In the genomic region with DNA sequence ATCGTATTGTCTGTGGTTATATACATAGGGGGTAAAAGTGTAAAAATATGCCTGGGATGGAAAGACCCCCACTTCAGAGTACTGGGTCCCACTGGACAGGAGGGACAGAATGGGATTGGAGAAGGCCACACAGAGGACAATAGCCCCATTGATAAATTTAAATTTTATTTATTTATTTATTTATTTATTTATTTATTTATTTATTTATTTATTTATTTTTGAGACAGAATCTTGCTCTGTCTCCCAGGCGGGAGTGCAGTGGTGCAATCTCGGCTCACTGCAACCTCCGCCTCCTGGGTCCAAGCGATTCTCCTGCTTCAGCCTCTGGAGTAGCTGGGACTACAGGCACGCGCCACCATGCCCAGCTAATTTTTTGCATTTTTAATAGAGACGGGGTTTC, we compare ENCODE assay signal across 1 cellular context.
TF ChIP-seq lines count a peak whose summit lies in the region.

No MANE protein-coding gene starts in this region.

TF ChIP-seq in HEK293, 187 proteins besides CTCF, POLR2A, EP300 and RAD21 (continued from another document):
- TF ChIP-seq, protein P1, sequence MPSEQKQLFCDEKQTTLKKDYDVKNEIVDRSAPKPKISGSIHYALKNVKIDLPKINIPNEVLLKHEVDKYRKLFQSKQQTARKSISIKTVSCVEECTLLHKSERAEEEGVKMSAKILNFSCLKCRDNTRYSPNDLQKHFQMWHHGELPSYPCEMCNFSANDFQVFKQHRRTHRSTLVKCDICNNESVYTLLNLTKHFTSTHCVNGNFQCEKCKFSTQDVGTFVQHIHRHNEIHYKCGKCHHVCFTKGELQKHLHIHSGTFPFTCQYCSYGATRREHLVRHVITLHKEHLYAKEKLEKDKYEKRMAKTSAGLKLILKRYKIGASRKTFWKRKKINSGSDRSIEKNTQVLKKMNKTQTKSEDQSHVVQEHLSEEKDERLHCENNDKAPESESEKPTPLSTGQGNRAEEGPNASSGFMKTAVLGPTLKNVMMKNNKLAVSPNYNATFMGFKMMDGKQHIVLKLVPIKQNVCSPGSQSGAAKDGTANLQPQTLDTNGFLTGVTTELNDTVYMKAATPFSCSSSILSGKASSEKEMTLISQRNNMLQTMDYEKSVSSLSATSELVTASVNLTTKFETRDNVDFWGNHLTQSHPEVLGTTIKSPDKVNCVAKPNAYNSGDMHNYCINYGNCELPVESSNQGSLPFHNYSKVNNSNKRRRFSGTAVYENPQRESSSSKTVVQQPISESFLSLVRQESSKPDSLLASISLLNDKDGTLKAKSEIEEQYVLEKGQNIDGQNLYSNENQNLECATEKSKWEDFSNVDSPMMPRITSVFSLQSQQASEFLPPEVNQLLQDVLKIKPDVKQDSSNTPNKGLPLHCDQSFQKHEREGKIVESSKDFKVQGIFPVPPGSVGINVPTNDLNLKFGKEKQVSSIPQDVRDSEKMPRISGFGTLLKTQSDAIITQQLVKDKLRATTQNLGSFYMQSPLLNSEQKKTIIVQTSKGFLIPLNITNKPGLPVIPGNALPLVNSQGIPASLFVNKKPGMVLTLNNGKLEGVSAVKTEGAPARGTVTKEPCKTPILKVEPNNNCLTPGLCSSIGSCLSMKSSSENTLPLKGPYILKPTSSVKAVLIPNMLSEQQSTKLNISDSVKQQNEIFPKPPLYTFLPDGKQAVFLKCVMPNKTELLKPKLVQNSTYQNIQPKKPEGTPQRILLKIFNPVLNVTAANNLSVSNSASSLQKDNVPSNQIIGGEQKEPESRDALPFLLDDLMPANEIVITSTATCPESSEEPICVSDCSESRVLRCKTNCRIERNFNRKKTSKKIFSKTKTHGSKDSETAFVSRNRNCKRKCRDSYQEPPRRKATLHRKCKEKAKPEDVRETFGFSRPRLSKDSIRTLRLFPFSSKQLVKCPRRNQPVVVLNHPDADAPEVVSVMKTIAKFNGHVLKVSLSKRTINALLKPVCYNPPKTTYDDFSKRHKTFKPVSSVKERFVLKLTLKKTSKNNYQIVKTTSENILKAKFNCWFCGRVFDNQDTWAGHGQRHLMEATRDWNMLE (tag by site-specific recombination; conservative IDR thresholded peaks at IDR 0.05; ENCODE audit: low read depth), result peak; percentile 89
- TF ChIP-seq ZNF560 (tag by site-specific recombination; IDR thresholded peaks at IDR 0.05; ENCODE audit: borderline replicate concordance), result peak; percentile 50; the same call in 1 of the 2 replicates
- 0 out of 2 replicates have a peak, but pooled peaks have one; percentile 51 for TF ChIP-seq ZNF292 (tag by site-specific recombination; IDR thresholded peaks at IDR 0.05; ENCODE audit: borderline replicate concordance, low read depth)
- TF ChIP-seq ZNF426 (tag by site-specific recombination; IDR thresholded peaks at IDR 0.05), result peak; percentile 85
- 0 out of 2 replicates have a peak, but pooled peaks have one; percentile 40 for TF ChIP-seq ZBTB21 (tag by site-specific recombination; IDR thresholded peaks at IDR 0.05)
- 0 out of 2 replicates have a peak, but pooled peaks have one; percentile 47 for TF ChIP-seq ZNF138 (tag by site-specific recombination; IDR thresholded peaks at IDR 0.05; ENCODE audit: borderline replicate concordance)
- peak; percentile 84 for TF ChIP-seq ZNF555 (tag by site-specific recombination; conservative IDR thresholded peaks at IDR 0.05)
- 0 out of 2 replicates have a peak, but pooled peaks have one; percentile 48 for TF ChIP-seq ZNF433 (tag by site-specific recombination; IDR thresholded peaks at IDR 0.05; ENCODE audit: low read depth)
